Comparison of ENCODE assay signal across 9 cellular contexts in genomic region chr1:172609528-172609927, GRCh38. TPM values are rescaled to one million over a fixed set of nuclear protein-coding genes. Genes with fewer than 3 reads are reported as not detected.
DNase-seq lines count a peak whose midpoint lies in the region; ATAC-seq, FAIRE-seq and TF ChIP-seq lines count a peak whose summit lies in the region.
"Had no signal": no experiment of that assay in that cellular context is flagged by ENCODE, and none has a peak within 500 bp of the region (broad histone marks: within the 10 kb centered on the region; RNA-seq: fewer than 3 reads in every experiment).

No MANE protein-coding gene starts in this region.

- no peaks in the 10 kb centered on the region for H4K20me1 ChIP-seq in GM23248 (ENCODE audit: insufficient read depth)

- WGBS in GM23248 (ENCODE audit: low coverage in 1 of 2, low lambda C conversion rate in 2 of 2, missing lambda C conversion rate in 2 of 2), 2 experiments: 91 to 96% methylated on average over 3 of the region's 3 CpGs

- TF ChIP-seq CTCF in BE2C (IDR thresholded peaks at IDR 0.05; ENCODE audit: low read depth, low read length): peak; percentile 34; the same call in 1 of the 2 replicates

- no peaks in the 10 kb centered on the region for H3K9me3 ChIP-seq in BE2C
- H3K9me3 ChIP-seq in GM23248 (ENCODE audit: low read depth): no peaks in the 10 kb centered on the region
- H3K9me3 ChIP-seq: esophagus muscularis mucosa had no signal

- peaks cover 22 to 34% (median 25%) of the 10 kb centered on the region in 3 donors for H3K36me3 Mint-ChIP-seq in immature natural killer cell
- peaks cover 23% of the 10 kb centered on the region for H3K36me3 Mint-ChIP-seq in activated CD4-positive, alpha-beta memory T cell treated with anti-CD3 and anti-CD28 coated beads for 36 hours

- peaks cover 4 to 10% of the 10 kb centered on the region in 2 donors for H3K4me1 Mint-ChIP-seq in immature natural killer cell
- peaks cover 6% of the 10 kb centered on the region for H3K4me1 Mint-ChIP-seq in activated CD4-positive, alpha-beta memory T cell treated with anti-CD3 and anti-CD28 coated beads for 36 hours (ENCODE audit: low read depth)

- no peaks in the 10 kb centered on the region for H3K27me3 ChIP-seq in BE2C
- H3K27me3 ChIP-seq in GM23248 (replicated peaks; ENCODE audit: insufficient read depth): no peaks in the 10 kb centered on the region
- H3K27me3 ChIP-seq: esophagus muscularis mucosa had no signal

- H3K9me2 ChIP-seq in GM23248 (ENCODE audit: insufficient read depth): no peaks in the 10 kb centered on the region

- CTCF ChIA-PET in activated CD4-positive, alpha-beta memory T cell treated with anti-CD3 and anti-CD28 coated beads for 36 hours (lab: Charles Lee): interaction anchor here (0.6 to 9.3 kb wide), 19 partner anchors 10 to 251 kb away, joined by 3 to 146 read pairs (median 4); partner anchors contain the start of genes FASLG and PIGC

- no peak overlapping the region for H3K4me3 Mint-ChIP-seq in immature natural killer cell
- no peak overlapping the region for H3K4me3 Mint-ChIP-seq in activated CD4-positive, alpha-beta memory T cell treated with anti-CD3 and anti-CD28 coated beads for 36 hours

- intact Hi-C loops in activated CD4-positive, alpha-beta memory T cell treated with anti-CD3 and anti-CD28 coated beads for 36 hours (cut with micrococcal nuclease): loop anchor here (1.0 kb wide), 2 partner anchors 110 to 119 kb away; no protein-coding TSS in a partner anchor

- ATAC-seq in HG02885 (IDR thresholded peaks at IDR 0.05; ENCODE audit: poor library complexity, unreplicated experiment) (no peak), GM21619 (IDR thresholded peaks at IDR 0.05; ENCODE audit: unreplicated experiment) (no peak)

- H3K9ac ChIP-seq in GM23248: no peak overlapping the region

- H3K4me1 ChIP-seq in BE2C (no peaks in the 10 kb centered on the region; the same call in 1 of the 2 replicates), GM23248 (ENCODE audit: insufficient read depth) (peaks cover 9% of the 10 kb centered on the region; the same call in 1 of the 2 replicates)
- H3K4me1 ChIP-seq: esophagus muscularis mucosa had no signal

- H3K27ac ChIP-seq in GM23248: no peak overlapping the region
- H3K27ac ChIP-seq: esophagus muscularis mucosa had no signal

- no peak overlapping the region for H3K4me2 ChIP-seq in GM23248 (ENCODE audit: unreplicated experiment)

- H3F3A ChIP-seq in GM23248 (ENCODE audit: insufficient read depth): no peaks in the 10 kb centered on the region

- H3K79me2 ChIP-seq in GM23248 (ENCODE audit: insufficient read depth): peaks cover 19% of the 10 kb centered on the region

- DNase-seq in BE2C (no peak), GM23248 (peak; percentile 38), immature natural killer cell (peak; percentile 37 to 50 (median 50)), D341Med (ENCODE audit: low spot score) (no peak)
- no peak for DNase-seq in activated CD4-positive, alpha-beta memory T cell treated with anti-CD3 and anti-CD28 coated beads for 36 hours

- peak; percentile 91 for FAIRE-seq in TTC549 (lab: Jason Lieb, UNC)

- no peaks in the 10 kb centered on the region for H3K9me3 Mint-ChIP-seq in immature natural killer cell
- no peaks in the 10 kb centered on the region for H3K9me3 Mint-ChIP-seq in activated CD4-positive, alpha-beta memory T cell treated with anti-CD3 and anti-CD28 coated beads for 36 hours

- H3K4me3 ChIP-seq in BE2C (ENCODE audit: low read depth, low read length) (no peak overlapping the region), GM23248 (no peak overlapping the region)
- H3K4me3 ChIP-seq: esophagus muscularis mucosa had no signal

- POLR2A ChIA-PET in activated CD4-positive, alpha-beta memory T cell treated with anti-CD3 and anti-CD28 coated beads for 36 hours (lab: Charles Lee): interaction anchor here (1.2 kb wide), 1 partner anchor 50 kb away, joined by 5 read pairs; the partner anchor contains the start of gene FASLG

- in situ Hi-C loops in GM23248 (cut with MboI): no loop called here

- H3K27ac Mint-ChIP-seq in immature natural killer cell: peak overlapping the region in 5 of 6 donors; percentile 50 to 65 (median 59)
- H3K27ac Mint-ChIP-seq in activated CD4-positive, alpha-beta memory T cell treated with anti-CD3 and anti-CD28 coated beads for 36 hours: no peak overlapping the region

- H3K27me3 Mint-ChIP-seq in immature natural killer cell (ENCODE audit: low read depth in 3 of 3): no peaks in the 10 kb centered on the region
- no peaks in the 10 kb centered on the region for H3K27me3 Mint-ChIP-seq in activated CD4-positive, alpha-beta memory T cell treated with anti-CD3 and anti-CD28 coated beads for 36 hours

- H3K36me3 ChIP-seq in BE2C (peaks cover 13% of the 10 kb centered on the region), GM23248 (ENCODE audit: low read depth) (peaks cover 35% of the 10 kb centered on the region)

- H2AFZ ChIP-seq in GM23248: no peak overlapping the region

RNA-seq across cellular contexts. Expression of gene FASLG, which starts 49.4 kb away (rescaled TPM):
- polyA plus RNA-seq in BE2C (2012; ENCODE audit: insufficient read depth, insufficient read length, low read depth): not detected
- total RNA-seq in GM23248 (2014; rRNA removed; shearing (Covaris generic)): not detected in 2 replicates
- polyA plus RNA-seq in GM23248 (2016; fragmentation: Nextera tagmentation; extraction: Ambion mirVana) (not detected in 2 replicates), immature natural killer cell (10 to 100 TPM; 20.7 to 60.6 (median 40.2) TPM)
- total RNA-seq in activated CD4-positive, alpha-beta memory T cell treated with anti-CD3 and anti-CD28 coated beads for 36 hours: 1 to 10 TPM; 8.2 to 8.6 TPM

Comparison
In these comparisons a context has a peak if more than half of its experiments do, and no peak if none do; other contexts are left out.
1. DNase-seq: peak in GM23248 (single experiment) and immature natural killer cell (3 of 3); none in BE2C (single experiment), activated CD4-positive, alpha-beta memory T cell treated with anti-CD3 and anti-CD28 coated beads for 36 hours (single experiment) and D341Med (single experiment).